17 cellular contexts compared by ENCODE assay signal in genomic region chr11:95767498-95767897, GRCh38. TPM values are rescaled to one million over a fixed set of nuclear protein-coding genes. Genes with fewer than 3 reads are reported as not detected.
A peak's percentile ranks its signal among the peaks of the same experiment; 100 is the strongest.
DNase-seq lines count a peak whose midpoint lies in the region; TF ChIP-seq lines count a peak whose summit lies in the region.
"Had no signal": no experiment of that assay in that cellular context is flagged by ENCODE, and none has a peak within 500 bp of the region (broad histone marks: within the 10 kb centered on the region; RNA-seq: fewer than 3 reads in every experiment).

No MANE protein-coding gene starts in this region.

- H3K27ac Mint-ChIP-seq in activated naive CD4-positive, alpha-beta T cell treated with anti-CD3 and anti-CD28 coated beads, Interleukin-2, amount 50 U/mL, for 24 hours: peak overlapping the region; percentile 59

- H2AFZ ChIP-seq in smooth muscle cell (ENCODE audit: low read depth): no peak overlapping the region

- peaks cover 8% of the 10 kb centered on the region for H3F3A ChIP-seq in smooth muscle cell (ENCODE audit: low read depth)

- no peaks in the 10 kb centered on the region for H3K4me1 ChIP-seq in smooth muscle cell (ENCODE audit: low read depth)

- H3K4me3 ChIP-seq in smooth muscle cell (no peak overlapping the region), dorsolateral prefrontal cortex (no peak overlapping the region)
- H3K4me3 ChIP-seq: ovary had no signal

- no peaks in the 10 kb centered on the region for H3K4me1 Mint-ChIP-seq in activated naive CD4-positive, alpha-beta T cell treated with anti-CD3 and anti-CD28 coated beads, Interleukin-2, amount 50 U/mL, for 24 hours

- H3K27ac ChIP-seq in smooth muscle cell (ENCODE audit: low read depth): peak overlapping the region; percentile 6
- no peak overlapping the region for H3K27ac ChIP-seq in dorsolateral prefrontal cortex
- H3K27ac ChIP-seq: ovary had no signal

- intact Hi-C loops in dorsolateral prefrontal cortex (cut with DNase I): loop anchor here (10.0 kb wide), 5 partner anchors 63 to 793 kb away; partner anchors contain the start of genes SESN3 (in 2 of the 2), CWC15 (in 1 of the 2), ENDOD1 (in 1 of the 2) and KDM4D (in 1 of the 2)

- TF ChIP-seq CTCF in smooth muscle cell (IDR thresholded peaks at IDR 0.05; ENCODE audit: borderline replicate concordance, insufficient read depth, poor library complexity, severe bottlenecking) (no peak), dorsolateral prefrontal cortex (IDR thresholded peaks at IDR 0.05 in 54 of 56, conservative IDR thresholded peaks at IDR 0.05 in 2 of 56; ENCODE audit: low read depth in 1 of 56, partially characterized antibody in 56 of 56) (no peak)

- peaks cover 10% of the 10 kb centered on the region for H3K36me3 ChIP-seq in smooth muscle cell (ENCODE audit: low read depth)
- H3K36me3 ChIP-seq: ovary had no signal

- no peaks in the 10 kb centered on the region for H3K36me3 Mint-ChIP-seq in activated naive CD4-positive, alpha-beta T cell treated with anti-CD3 and anti-CD28 coated beads, Interleukin-2, amount 50 U/mL, for 24 hours

- H3K4me3 Mint-ChIP-seq in activated naive CD4-positive, alpha-beta T cell treated with anti-CD3 and anti-CD28 coated beads, Interleukin-2, amount 50 U/mL, for 24 hours: no peak overlapping the region

- no peaks in the 10 kb centered on the region for H3K27me3 Mint-ChIP-seq in activated naive CD4-positive, alpha-beta T cell treated with anti-CD3 and anti-CD28 coated beads, Interleukin-2, amount 50 U/mL, for 24 hours

- H3K9ac ChIP-seq in smooth muscle cell (ENCODE audit: low read depth): no peak overlapping the region

- H3K27me3 ChIP-seq in smooth muscle cell (ENCODE audit: low read depth) (no peaks in the 10 kb centered on the region), dorsolateral prefrontal cortex (no peaks in the 10 kb centered on the region)
- H3K27me3 ChIP-seq: ovary had no signal

- WGBS in smooth muscle cell (ENCODE audit: low lambda C conversion rate): 87% methylated on average over 1 of the region's 1 CpG

- H3K9me3 ChIP-seq in smooth muscle cell (replicated peaks; ENCODE audit: low read depth): no peaks in the 10 kb centered on the region
- H3K9me3 ChIP-seq: ovary had no signal

- H3K9me3 Mint-ChIP-seq in activated naive CD4-positive, alpha-beta T cell treated with anti-CD3 and anti-CD28 coated beads, Interleukin-2, amount 50 U/mL, for 24 hours: no peaks in the 10 kb centered on the region

- no peaks in the 10 kb centered on the region for H4K20me1 ChIP-seq in smooth muscle cell (ENCODE audit: low read depth)

- DNase-seq in activated naive CD4-positive, alpha-beta T cell treated with Interleukin-2 at 50 U/mL for 16 hours: no peak
- peak; percentile 46 for DNase-seq in NCI-H226
- DNase-seq in fibroblast of peridontal ligament (ENCODE audit: extremely low read depth): peak; percentile 86
- DNase-seq in smooth muscle cell (lab: John Stamatoyannopoulos, UW; ENCODE audit: unreplicated experiment): no peak
- no peak for DNase-seq in activated effector memory CD4-positive, alpha-beta T cell treated with Interleukin-2 at 50 U/mL for 16 hours
- DNase-seq in dorsolateral prefrontal cortex: no peak
- DNase-seq in 8988T: no peak
- DNase-seq: activated T-cell treated with anti-CD3 and anti-CD28 coated beads for 4 hours; aorta; DND-41; hippocampal formation; KBM-7; mesendoderm; NCI-H2029 treated with DMSO at 0.1 percent for 48 hours; NK-92 treated with Interleukin-12 subunit alpha and Interleukin-12 subunit beta, amount 100 ng/mL, for 24 hours; ovary had no signal

- peaks cover under 1% of the 10 kb centered on the region for H3K79me2 ChIP-seq in smooth muscle cell (ENCODE audit: low read depth)

- H3K4me2 ChIP-seq in smooth muscle cell: no peak overlapping the region

RNA-seq across cellular contexts. Expression of gene FAM76B, which starts 22.1 kb away (rescaled TPM):
- total RNA-seq in smooth muscle cell (31.3 and 33.4 TPM in 2 replicates), dorsolateral prefrontal cortex (10 to 100 TPM; 15.8 to 39.4 (median 24.9) TPM)
- polyA plus RNA-seq in smooth muscle cell: 12.9 and 14.0 TPM in 2 replicates

RNA-seq across cellular contexts. Expression of gene CEP57, which starts 22.8 kb away (rescaled TPM):
- total RNA-seq in smooth muscle cell (67.7 and 84.7 TPM in 2 replicates), dorsolateral prefrontal cortex (10 to 100 TPM; 25.0 to 49.2 (median 36.1) TPM)
- polyA plus RNA-seq in smooth muscle cell: 37.4 and 47.6 TPM in 2 replicates

Comparison
In these comparisons a context has a peak if more than half of its experiments do, and no peak if none do; other contexts are left out.
1. DNase-seq: peak in NCI-H226 (single experiment) and fibroblast of peridontal ligament (single experiment); none in activated naive CD4-positive, alpha-beta T cell treated with Interleukin-2 at 50 U/mL for 16 hours (single experiment), smooth muscle cell (single experiment), activated effector memory CD4-positive, alpha-beta T cell treated with Interleukin-2 at 50 U/mL for 16 hours (single experiment), dorsolateral prefrontal cortex (0 of 10) and 8988T (single experiment).